Comparison of ENCODE assay signal across 1 cellular context in the genomic region with DNA sequence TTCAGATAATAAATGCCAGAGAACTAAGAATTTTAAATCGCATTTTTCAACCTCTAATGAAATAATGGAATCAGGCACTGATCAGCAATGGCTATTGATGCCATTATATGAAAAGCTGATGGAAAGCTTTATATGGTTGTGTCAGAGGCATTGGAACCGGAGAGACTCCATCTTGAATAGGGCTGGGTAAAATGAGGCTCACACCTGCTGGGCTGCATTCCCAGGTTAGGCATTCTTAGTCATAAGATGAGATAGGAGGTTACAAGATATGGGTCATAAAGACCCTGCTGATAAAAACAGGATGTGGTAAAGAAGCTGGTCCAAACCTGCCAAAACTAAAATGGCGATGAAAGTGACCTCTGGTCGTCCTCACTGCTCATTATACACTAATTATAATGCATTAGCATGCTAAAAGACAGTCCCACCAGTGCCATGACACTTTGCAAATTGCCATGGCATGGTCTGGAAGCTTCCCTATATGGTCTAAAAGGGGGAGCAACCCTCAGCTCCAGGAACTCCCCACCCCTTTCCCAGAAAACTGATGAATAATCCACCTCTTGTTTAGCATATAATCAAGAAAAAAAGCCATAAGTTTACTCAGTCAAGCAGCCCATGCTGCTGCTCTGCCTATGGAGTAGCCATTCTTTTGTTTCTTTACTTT.
TF ChIP-seq lines count a peak whose summit lies in the region.

No MANE protein-coding gene starts in this region.

TF ChIP-seq in K562, 482 proteins besides CTCF, POLR2A, EP300 and RAD21 (continues in another document):
- no peak for TF ChIP-seq HCFC1 (IDR thresholded peaks at IDR 0.05; ENCODE audit: low read depth, low read length)
- TF ChIP-seq ZNF311 (CRISPR knock-in tag; IDR thresholded peaks at IDR 0.05) = peak; percentile 88
- TF ChIP-seq, protein P1, sequence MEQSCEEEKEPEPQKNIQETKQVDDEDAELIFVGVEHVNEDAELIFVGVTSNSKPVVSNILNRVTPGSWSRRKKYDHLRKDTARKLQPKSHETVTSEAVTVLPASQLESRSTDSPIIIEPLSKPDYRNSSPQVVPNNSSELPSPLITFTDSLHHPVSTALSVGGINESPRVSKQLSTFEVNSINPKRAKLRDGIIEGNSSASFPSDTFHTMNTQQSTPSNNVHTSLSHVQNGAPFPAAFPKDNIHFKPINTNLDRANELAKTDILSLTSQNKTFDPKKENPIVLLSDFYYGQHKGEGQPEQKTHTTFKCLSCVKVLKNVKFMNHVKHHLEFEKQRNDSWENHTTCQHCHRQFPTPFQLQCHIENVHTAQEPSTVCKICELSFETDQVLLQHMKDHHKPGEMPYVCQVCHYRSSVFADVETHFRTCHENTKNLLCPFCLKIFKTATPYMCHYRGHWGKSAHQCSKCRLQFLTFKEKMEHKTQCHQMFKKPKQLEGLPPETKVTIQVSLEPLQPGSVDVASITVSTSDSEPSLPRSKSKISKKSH (CRISPR knock-in tag; IDR thresholded peaks at IDR 0.05) = no peak
- TF ChIP-seq, protein P2, sequence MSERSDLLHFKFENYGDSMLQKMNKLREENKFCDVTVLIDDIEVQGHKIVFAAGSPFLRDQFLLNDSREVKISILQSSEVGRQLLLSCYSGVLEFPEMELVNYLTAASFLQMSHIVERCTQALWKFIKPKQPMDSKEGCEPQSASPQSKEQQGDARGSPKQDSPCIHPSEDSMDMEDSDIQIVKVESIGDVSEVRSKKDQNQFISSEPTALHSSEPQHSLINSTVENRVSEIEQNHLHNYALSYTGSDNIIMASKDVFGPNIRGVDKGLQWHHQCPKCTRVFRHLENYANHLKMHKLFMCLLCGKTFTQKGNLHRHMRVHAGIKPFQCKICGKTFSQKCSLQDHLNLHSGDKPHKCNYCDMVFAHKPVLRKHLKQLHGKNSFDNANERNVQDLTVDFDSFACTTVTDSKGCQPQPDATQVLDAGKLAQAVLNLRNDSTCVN (CRISPR knock-in tag; IDR thresholded peaks at IDR 0.05) = peak; percentile 81; the same call in 1 of the 2 replicates
- TF ChIP-seq NFXL1 (CRISPR knock-in tag; IDR thresholded peaks at IDR 0.05) = peak; percentile 94
- TF ChIP-seq SOX6 (IDR thresholded peaks at IDR 0.05) = no peak
- TF ChIP-seq, protein P3, sequence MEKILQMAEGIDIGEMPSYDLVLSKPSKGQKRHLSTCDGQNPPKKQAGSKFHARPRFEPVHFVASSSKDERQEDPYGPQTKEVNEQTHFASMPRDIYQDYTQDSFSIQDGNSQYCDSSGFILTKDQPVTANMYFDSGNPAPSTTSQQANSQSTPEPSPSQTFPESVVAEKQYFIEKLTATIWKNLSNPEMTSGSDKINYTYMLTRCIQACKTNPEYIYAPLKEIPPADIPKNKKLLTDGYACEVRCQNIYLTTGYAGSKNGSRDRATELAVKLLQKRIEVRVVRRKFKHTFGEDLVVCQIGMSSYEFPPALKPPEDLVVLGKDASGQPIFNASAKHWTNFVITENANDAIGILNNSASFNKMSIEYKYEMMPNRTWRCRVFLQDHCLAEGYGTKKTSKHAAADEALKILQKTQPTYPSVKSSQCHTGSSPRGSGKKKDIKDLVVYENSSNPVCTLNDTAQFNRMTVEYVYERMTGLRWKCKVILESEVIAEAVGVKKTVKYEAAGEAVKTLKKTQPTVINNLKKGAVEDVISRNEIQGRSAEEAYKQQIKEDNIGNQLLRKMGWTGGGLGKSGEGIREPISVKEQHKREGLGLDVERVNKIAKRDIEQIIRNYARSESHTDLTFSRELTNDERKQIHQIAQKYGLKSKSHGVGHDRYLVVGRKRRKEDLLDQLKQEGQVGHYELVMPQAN (IDR thresholded peaks at IDR 0.05; ENCODE audit: borderline replicate concordance) = no peak
- TF ChIP-seq ZNF239 (CRISPR knock-in tag; IDR thresholded peaks at IDR 0.05) = peak; percentile 87
- TF ChIP-seq NFE2 (IDR thresholded peaks at IDR 0.05; ENCODE audit: low read depth) = no peak
- TF ChIP-seq ZNF347 (CRISPR knock-in tag; IDR thresholded peaks at IDR 0.05; ENCODE audit: low read depth) = no peak
- TF ChIP-seq KLF6 (CRISPR knock-in tag; IDR thresholded peaks at IDR 0.05; ENCODE audit: borderline replicate concordance) = peak; percentile 97
- no peak for TF ChIP-seq ARNT (IDR thresholded peaks at IDR 0.05)
- no peak for TF ChIP-seq RBBP5 (IDR thresholded peaks at IDR 0.05; ENCODE audit: borderline replicate concordance, insufficient read depth, low read length, poor library complexity, severe bottlenecking)
- peak; percentile 88; the same call in 1 of the 2 replicates for TF ChIP-seq ZNF445 (CRISPR knock-in tag; IDR thresholded peaks at IDR 0.05; ENCODE audit: low read depth)
- peak; percentile 71; the same call in 1 of the 2 replicates for TF ChIP-seq ZNF174 (CRISPR knock-in tag; IDR thresholded peaks at IDR 0.05)
- TF ChIP-seq SMARCE1 (IDR thresholded peaks at IDR 0.05) = no peak
- peak; percentile 79; the same call in 1 of the 2 replicates for TF ChIP-seq HEY1 (CRISPR knock-in tag; IDR thresholded peaks at IDR 0.05; ENCODE audit: borderline replicate concordance)
- TF ChIP-seq RFX7 (CRISPR knock-in tag; IDR thresholded peaks at IDR 0.05) = peak; percentile 87
- TF ChIP-seq, protein P4, sequence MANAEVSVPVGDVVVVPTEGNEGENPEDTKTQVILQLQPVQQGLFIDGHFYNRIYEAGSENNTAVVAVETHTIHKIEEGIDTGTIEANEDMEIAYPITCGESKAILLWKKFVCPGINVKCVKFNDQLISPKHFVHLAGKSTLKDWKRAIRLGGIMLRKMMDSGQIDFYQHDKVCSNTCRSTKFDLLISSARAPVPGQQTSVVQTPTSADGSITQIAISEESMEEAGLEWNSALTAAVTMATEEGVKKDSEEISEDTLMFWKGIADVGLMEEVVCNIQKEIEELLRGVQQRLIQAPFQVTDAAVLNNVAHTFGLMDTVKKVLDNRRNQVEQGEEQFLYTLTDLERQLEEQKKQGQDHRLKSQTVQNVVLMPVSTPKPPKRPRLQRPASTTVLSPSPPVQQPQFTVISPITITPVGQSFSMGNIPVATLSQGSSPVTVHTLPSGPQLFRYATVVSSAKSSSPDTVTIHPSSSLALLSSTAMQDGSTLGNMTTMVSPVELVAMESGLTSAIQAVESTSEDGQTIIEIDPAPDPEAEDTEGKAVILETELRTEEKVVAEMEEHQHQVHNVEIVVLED (CRISPR knock-in tag; IDR thresholded peaks at IDR 0.05) = peak; percentile 67; the same call in 1 of the 2 replicates
- TF ChIP-seq, protein P5, sequence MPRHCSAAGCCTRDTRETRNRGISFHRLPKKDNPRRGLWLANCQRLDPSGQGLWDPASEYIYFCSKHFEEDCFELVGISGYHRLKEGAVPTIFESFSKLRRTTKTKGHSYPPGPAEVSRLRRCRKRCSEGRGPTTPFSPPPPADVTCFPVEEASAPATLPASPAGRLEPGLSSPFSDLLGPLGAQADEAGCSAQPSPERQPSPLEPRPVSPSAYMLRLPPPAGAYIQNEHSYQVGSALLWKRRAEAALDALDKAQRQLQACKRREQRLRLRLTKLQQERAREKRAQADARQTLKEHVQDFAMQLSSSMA (CRISPR knock-in tag; IDR thresholded peaks at IDR 0.05) = 0 out of 2 replicates have a peak, but pooled peaks have one; percentile 21
- TF ChIP-seq ZNF41 (CRISPR knock-in tag; conservative IDR thresholded peaks at IDR 0.05) = peak; percentile 92
- TF ChIP-seq, protein P6, sequence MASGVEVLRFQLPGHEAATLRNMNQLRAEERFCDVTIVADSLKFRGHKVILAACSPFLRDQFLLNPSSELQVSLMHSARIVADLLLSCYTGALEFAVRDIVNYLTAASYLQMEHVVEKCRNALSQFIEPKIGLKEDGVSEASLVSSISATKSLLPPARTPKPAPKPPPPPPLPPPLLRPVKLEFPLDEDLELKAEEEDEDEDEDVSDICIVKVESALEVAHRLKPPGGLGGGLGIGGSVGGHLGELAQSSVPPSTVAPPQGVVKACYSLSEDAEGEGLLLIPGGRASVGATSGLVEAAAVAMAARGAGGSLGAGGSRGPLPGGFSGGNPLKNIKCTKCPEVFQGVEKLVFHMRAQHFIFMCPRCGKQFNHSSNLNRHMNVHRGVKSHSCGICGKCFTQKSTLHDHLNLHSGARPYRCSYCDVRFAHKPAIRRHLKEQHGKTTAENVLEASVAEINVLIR (CRISPR knock-in tag; IDR thresholded peaks at IDR 0.05) = peak; percentile 67; the same call in 1 of the 2 replicates
- no peak for TF ChIP-seq NR2C1 (IDR thresholded peaks at IDR 0.05)
- peak; percentile 87 for TF ChIP-seq NR2C1 (tag; IDR thresholded peaks at IDR 0.05)
- TF ChIP-seq OTX1 (CRISPR knock-in tag; IDR thresholded peaks at IDR 0.05) = peak; percentile 86
- TF ChIP-seq, protein P7, sequence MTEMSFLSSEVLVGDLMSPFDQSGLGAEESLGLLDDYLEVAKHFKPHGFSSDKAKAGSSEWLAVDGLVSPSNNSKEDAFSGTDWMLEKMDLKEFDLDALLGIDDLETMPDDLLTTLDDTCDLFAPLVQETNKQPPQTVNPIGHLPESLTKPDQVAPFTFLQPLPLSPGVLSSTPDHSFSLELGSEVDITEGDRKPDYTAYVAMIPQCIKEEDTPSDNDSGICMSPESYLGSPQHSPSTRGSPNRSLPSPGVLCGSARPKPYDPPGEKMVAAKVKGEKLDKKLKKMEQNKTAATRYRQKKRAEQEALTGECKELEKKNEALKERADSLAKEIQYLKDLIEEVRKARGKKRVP (CRISPR knock-in tag; IDR thresholded peaks at IDR 0.05) = peak; percentile 85
- no peak; the same call in 1 of the 2 replicates for TF ChIP-seq NR4A1 (CRISPR knock-in tag; IDR thresholded peaks at IDR 0.05)
- TF ChIP-seq NR4A1 (tag; IDR thresholded peaks at IDR 0.05) = peak; percentile 97
- TF ChIP-seq, protein P8, sequence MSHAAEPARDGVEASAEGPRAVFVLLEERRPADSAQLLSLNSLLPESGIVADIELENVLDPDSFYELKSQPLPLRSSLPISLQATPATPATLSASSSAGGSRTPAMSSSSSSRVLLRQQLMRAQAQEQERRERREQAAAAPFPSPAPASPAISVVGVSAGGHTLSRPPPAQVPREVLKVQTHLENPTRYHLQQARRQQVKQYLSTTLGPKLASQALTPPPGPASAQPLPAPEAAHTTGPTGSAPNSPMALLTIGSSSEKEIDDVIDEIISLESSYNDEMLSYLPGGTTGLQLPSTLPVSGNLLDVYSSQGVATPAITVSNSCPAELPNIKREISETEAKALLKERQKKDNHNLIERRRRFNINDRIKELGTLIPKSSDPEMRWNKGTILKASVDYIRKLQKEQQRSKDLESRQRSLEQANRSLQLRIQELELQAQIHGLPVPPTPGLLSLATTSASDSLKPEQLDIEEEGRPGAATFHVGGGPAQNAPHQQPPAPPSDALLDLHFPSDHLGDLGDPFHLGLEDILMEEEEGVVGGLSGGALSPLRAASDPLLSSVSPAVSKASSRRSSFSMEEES (CRISPR knock-in tag; IDR thresholded peaks at IDR 0.05) = no peak
- peak; percentile 79 for TF ChIP-seq ZNF354B (CRISPR knock-in tag; IDR thresholded peaks at IDR 0.05)
- TF ChIP-seq, protein P9, sequence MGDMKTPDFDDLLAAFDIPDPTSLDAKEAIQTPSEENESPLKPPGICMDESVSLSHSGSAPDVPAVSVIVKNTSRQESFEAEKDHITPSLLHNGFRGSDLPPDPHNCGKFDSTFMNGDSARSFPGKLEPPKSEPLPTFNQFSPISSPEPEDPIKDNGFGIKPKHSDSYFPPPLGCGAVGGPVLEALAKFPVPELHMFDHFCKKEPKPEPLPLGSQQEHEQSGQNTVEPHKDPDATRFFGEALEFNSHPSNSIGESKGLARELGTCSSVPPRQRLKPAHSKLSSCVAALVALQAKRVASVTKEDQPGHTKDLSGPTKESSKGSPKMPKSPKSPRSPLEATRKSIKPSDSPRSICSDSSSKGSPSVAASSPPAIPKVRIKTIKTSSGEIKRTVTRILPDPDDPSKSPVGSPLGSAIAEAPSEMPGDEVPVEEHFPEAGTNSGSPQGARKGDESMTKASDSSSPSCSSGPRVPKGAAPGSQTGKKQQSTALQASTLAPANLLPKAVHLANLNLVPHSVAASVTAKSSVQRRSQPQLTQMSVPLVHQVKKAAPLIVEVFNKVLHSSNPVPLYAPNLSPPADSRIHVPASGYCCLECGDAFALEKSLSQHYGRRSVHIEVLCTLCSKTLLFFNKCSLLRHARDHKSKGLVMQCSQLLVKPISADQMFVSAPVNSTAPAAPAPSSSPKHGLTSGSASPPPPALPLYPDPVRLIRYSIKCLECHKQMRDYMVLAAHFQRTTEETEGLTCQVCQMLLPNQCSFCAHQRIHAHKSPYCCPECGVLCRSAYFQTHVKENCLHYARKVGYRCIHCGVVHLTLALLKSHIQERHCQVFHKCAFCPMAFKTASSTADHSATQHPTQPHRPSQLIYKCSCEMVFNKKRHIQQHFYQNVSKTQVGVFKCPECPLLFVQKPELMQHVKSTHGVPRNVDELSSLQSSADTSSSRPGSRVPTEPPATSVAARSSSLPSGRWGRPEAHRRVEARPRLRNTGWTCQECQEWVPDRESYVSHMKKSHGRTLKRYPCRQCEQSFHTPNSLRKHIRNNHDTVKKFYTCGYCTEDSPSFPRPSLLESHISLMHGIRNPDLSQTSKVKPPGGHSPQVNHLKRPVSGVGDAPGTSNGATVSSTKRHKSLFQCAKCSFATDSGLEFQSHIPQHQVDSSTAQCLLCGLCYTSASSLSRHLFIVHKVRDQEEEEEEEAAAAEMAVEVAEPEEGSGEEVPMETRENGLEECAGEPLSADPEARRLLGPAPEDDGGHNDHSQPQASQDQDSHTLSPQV (IDR thresholded peaks at IDR 0.05) = peak; percentile 86
- TF ChIP-seq GTF2E2 (tag; IDR thresholded peaks at IDR 0.05) = peak; percentile 18; the same call in 1 of the 2 replicates
- TF ChIP-seq, protein P10, sequence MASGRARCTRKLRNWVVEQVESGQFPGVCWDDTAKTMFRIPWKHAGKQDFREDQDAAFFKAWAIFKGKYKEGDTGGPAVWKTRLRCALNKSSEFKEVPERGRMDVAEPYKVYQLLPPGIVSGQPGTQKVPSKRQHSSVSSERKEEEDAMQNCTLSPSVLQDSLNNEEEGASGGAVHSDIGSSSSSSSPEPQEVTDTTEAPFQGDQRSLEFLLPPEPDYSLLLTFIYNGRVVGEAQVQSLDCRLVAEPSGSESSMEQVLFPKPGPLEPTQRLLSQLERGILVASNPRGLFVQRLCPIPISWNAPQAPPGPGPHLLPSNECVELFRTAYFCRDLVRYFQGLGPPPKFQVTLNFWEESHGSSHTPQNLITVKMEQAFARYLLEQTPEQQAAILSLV (tag; IDR thresholded peaks at IDR 0.05) = peak; percentile 90
- TF ChIP-seq ZBTB17 (CRISPR knock-in tag; IDR thresholded peaks at IDR 0.05) = peak; percentile 93
- TF ChIP-seq SRSF7 (optimal IDR thresholded peaks at IDR 0.05; ENCODE audit: low read depth, low read length) = no peak
- TF ChIP-seq, protein P11, sequence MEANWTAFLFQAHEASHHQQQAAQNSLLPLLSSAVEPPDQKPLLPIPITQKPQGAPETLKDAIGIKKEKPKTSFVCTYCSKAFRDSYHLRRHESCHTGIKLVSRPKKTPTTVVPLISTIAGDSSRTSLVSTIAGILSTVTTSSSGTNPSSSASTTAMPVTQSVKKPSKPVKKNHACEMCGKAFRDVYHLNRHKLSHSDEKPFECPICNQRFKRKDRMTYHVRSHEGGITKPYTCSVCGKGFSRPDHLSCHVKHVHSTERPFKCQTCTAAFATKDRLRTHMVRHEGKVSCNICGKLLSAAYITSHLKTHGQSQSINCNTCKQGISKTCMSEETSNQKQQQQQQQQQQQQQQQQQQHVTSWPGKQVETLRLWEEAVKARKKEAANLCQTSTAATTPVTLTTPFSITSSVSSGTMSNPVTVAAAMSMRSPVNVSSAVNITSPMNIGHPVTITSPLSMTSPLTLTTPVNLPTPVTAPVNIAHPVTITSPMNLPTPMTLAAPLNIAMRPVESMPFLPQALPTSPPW (CRISPR knock-in tag; IDR thresholded peaks at IDR 0.05) = peak; percentile 55
- peak; percentile 86 for TF ChIP-seq ETV1 (tag; conservative IDR thresholded peaks at IDR 0.05; ENCODE audit: low read depth)
- TF ChIP-seq PHTF2 (CRISPR knock-in tag; IDR thresholded peaks at IDR 0.05) = 0 out of 2 replicates have a peak, but pooled peaks have one; percentile 48
- TF ChIP-seq HDAC8 (tag; IDR thresholded peaks at IDR 0.05) = peak; percentile 98
- no peak for TF ChIP-seq HNRNPLL (IDR thresholded peaks at IDR 0.05; ENCODE audit: low read depth, low read length, poor library complexity, severe bottlenecking)
- no peak for TF ChIP-seq CBX2 (IDR thresholded peaks at IDR 0.05; ENCODE audit: insufficient read depth, low read length, poor library complexity, severe bottlenecking)
- TF ChIP-seq ZNF507 (tag; conservative IDR thresholded peaks at IDR 0.05) = peak; percentile 53; the same call in 1 of the 2 replicates
